Comparison of ENCODE assay signal across 10 cellular contexts in the genomic region with DNA sequence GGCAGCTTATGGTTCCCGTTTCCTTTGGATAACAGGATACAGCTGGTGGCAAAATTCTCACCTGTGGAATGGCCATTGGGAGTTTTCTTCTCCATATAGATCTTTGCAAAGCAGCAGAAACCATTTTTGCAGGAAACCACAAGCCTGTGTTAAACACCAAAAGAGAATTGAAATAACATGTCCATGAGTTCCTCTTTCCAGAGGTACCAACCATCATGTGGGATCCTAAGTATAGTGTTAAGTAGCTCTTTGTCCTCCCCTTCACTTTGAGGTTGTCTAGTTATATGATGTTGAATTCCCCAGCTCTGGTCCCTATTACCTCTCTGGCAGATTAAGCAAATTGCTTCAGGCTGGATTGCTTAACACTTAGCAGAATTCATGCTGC.
A peak's percentile ranks its signal among the peaks of the same experiment; 100 is the strongest.
DNase-seq lines count a peak whose midpoint lies in the region; ATAC-seq lines count a peak whose summit lies in the region.
"Had no signal": no experiment of that assay in that cellular context is flagged by ENCODE, and none has a peak within 500 bp of the region (broad histone marks: within the 10 kb centered on the region; RNA-seq: fewer than 3 reads in every experiment).

No MANE protein-coding gene starts in this region.

- H3K36me3 ChIP-seq in neuronal stem cell (replicated peaks in 1 of 2; ENCODE audit: control insufficient read depth in 2 of 2, insufficient read depth in 2 of 2, low read length in 2 of 2), result no peaks in the 10 kb centered on the region

- no peak overlapping the region for H4K91ac ChIP-seq in neuronal stem cell (ENCODE audit: low read depth, low read length, poor library complexity)

- no peak overlapping the region for H2BK120ac ChIP-seq in neuronal stem cell (ENCODE audit: low read depth, low read length)

- H2BK15ac ChIP-seq in neuronal stem cell (ENCODE audit: low read length), result no peak overlapping the region

- no peaks in the 10 kb centered on the region for H3K9me3 ChIP-seq in neuronal stem cell (replicated peaks in 1 of 2; ENCODE audit: control insufficient read depth in 2 of 2, insufficient read depth in 1 of 2, low read depth in 1 of 2, low read length in 2 of 2)

- peak; percentile 77 for ATAC-seq in GM21390 (IDR thresholded peaks at IDR 0.05; ENCODE audit: unreplicated experiment)
- peak; percentile 61 for ATAC-seq in HG03565 (IDR thresholded peaks at IDR 0.05; ENCODE audit: unreplicated experiment)
- ATAC-seq in central memory CD8-positive, alpha-beta T cell (replicated peaks; ENCODE audit: extremely low read depth, poor library complexity, severe bottlenecking), result peak; percentile 32
- ATAC-seq in GM18867 (IDR thresholded peaks at IDR 0.05; ENCODE audit: unreplicated experiment), result no peak
- no peak for ATAC-seq in activated T-cell treated with anti-CD3 and anti-CD28 coated beads, Interleukin-2, amount 50 U/mL, for 4 hours

- H4K8ac ChIP-seq in neuronal stem cell (ENCODE audit: low read depth, low read length), result no peak overlapping the region

- H3K36me3 Mint-ChIP-seq in central memory CD8-positive, alpha-beta T cell (ENCODE audit: insufficient read depth), result peaks cover 1% of the 10 kb centered on the region
- peaks cover 5% of the 10 kb centered on the region for H3K36me3 Mint-ChIP-seq in activated T-cell treated with anti-CD3 and anti-CD28 coated beads, Interleukin-2, amount 50 U/mL, for 4 hours (ENCODE audit: insufficient read depth)

- no peak overlapping the region for H3K4me3 Mint-ChIP-seq in central memory CD8-positive, alpha-beta T cell
- no peak overlapping the region for H3K4me3 Mint-ChIP-seq in activated T-cell treated with anti-CD3 and anti-CD28 coated beads, Interleukin-2, amount 50 U/mL, for 4 hours

- H3K4ac ChIP-seq in neuronal stem cell (ENCODE audit: low read length), result no peak overlapping the region

- no peak overlapping the region for H3K23ac ChIP-seq in neuronal stem cell (ENCODE audit: low read depth, low read length, poor library complexity)

- H2BK5ac ChIP-seq in neuronal stem cell (ENCODE audit: low read length), result no peak overlapping the region

- H3K27ac Mint-ChIP-seq in central memory CD8-positive, alpha-beta T cell (ENCODE audit: low read depth), result no peak overlapping the region

- no CpG with 5 or more reads among the region's 1 CpG for WGBS in neuronal stem cell (ENCODE audit: extremely low coverage in 2 of 2, insufficient read length in 2 of 2, insufficient replicate concordance in 1 of 2), 2 donors

- H3K9ac ChIP-seq in neuronal stem cell (ENCODE audit: low read depth, low read length, poor library complexity), result no peak overlapping the region

- H2AFZ ChIP-seq in neuronal stem cell (ENCODE audit: low read length), result no peak overlapping the region

- H3K14ac ChIP-seq in neuronal stem cell (ENCODE audit: low read length), result no peak overlapping the region

- no peak overlapping the region for H3K27ac ChIP-seq in neuronal stem cell (replicated peaks; ENCODE audit: low read length)

- H3K18ac ChIP-seq in neuronal stem cell (ENCODE audit: low read length), result no peak overlapping the region

- H3K27me3 Mint-ChIP-seq in central memory CD8-positive, alpha-beta T cell, result no peaks in the 10 kb centered on the region
- H3K27me3 Mint-ChIP-seq in activated T-cell treated with anti-CD3 and anti-CD28 coated beads, Interleukin-2, amount 50 U/mL, for 4 hours (ENCODE audit: low read depth), result no peaks in the 10 kb centered on the region

- no peaks in the 10 kb centered on the region for H3K9me3 Mint-ChIP-seq in central memory CD8-positive, alpha-beta T cell
- no peaks in the 10 kb centered on the region for H3K9me3 Mint-ChIP-seq in activated T-cell treated with anti-CD3 and anti-CD28 coated beads, Interleukin-2, amount 50 U/mL, for 4 hours

- no peak overlapping the region for H3K4me2 ChIP-seq in neuronal stem cell (ENCODE audit: insufficient read depth, low read length, poor library complexity, severe bottlenecking)

- H3K27me3 ChIP-seq in neuronal stem cell (ENCODE audit: control insufficient read depth in 3 of 3, insufficient read depth in 3 of 3, low read depth in 1 of 3, low read length in 3 of 3), result no peaks in the 10 kb centered on the region

- H3K4me1 Mint-ChIP-seq in central memory CD8-positive, alpha-beta T cell, result peaks cover 59% of the 10 kb centered on the region
- H3K4me1 Mint-ChIP-seq in activated T-cell treated with anti-CD3 and anti-CD28 coated beads, Interleukin-2, amount 50 U/mL, for 4 hours (ENCODE audit: low read depth), result peaks cover 81% of the 10 kb centered on the region

- H3K4me1 ChIP-seq in neuronal stem cell (ENCODE audit: control insufficient read depth in 2 of 2, insufficient read depth in 1 of 2, low read depth in 1 of 2, low read length in 2 of 2), result peaks cover 27 to 33% of the 10 kb centered on the region in 2 donors

- DNase-seq in GDM1 (lab: John Stamatoyannopoulos, UW) (peak; percentile 72), neuronal stem cell (ENCODE audit: low spot score) (no peak), activated gamma-delta T cell treated with Interleukin-2 at 50 U/mL for 16 hours (no peak)
- DNase-seq in central memory CD8-positive, alpha-beta T cell (ENCODE audit: low spot score in 2 of 2), result no peak
- DNase-seq in activated T-cell treated with anti-CD3 and anti-CD28 coated beads, Interleukin-2, amount 50 U/mL, for 4 hours, result no peak
- DNase-seq: amygdala, Right ventricle myocardium superior had no signal

- no peak overlapping the region for H3K4me3 ChIP-seq in neuronal stem cell (ENCODE audit: low read length in 2 of 2)

- no peak overlapping the region for H2BK12ac ChIP-seq in neuronal stem cell (ENCODE audit: low read length)

- H2AK5ac ChIP-seq in neuronal stem cell (ENCODE audit: low read depth, low read length), result no peak overlapping the region

- peaks cover 1% of the 10 kb centered on the region for H3K79me1 ChIP-seq in neuronal stem cell (ENCODE audit: low read depth, low read length)

Comparison
In these comparisons a context has a peak if more than half of its experiments do, and no peak if none do; other contexts are left out.
1. ATAC-seq: peak in GM21390 (single experiment), HG03565 (single experiment) and central memory CD8-positive, alpha-beta T cell (single experiment); none in GM18867 (single experiment) and activated T-cell treated with anti-CD3 and anti-CD28 coated beads, Interleukin-2, amount 50 U/mL, for 4 hours (0 of 2).